12 cellular contexts compared by ENCODE assay signal in the genomic region with DNA sequence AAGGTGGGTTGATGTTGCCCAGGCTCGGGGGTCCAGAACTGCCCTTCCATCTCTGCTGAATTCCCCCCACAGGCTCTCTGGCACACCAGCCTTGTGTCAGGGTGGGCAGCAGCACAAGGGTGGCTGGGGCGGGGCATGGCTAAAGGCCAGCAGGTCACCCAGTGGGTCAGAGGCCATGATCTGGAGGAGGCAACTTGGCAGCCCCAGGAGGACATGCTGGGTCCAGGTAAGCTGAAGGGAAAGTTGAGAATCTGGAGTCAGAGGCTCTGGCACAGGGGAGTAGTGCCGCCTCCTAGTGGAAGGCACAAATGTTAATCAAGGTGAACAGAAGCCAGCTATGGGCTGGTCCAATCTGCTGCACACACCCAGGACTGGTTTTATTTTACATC. TPM values are rescaled to one million over a fixed set of nuclear protein-coding genes. Genes with fewer than 3 reads are reported as not detected.
DNase-seq lines count a peak whose midpoint lies in the region; ATAC-seq, FAIRE-seq and TF ChIP-seq lines count a peak whose summit lies in the region.
"Had no signal": no experiment of that assay in that cellular context is flagged by ENCODE, and none has a peak within 500 bp of the region (broad histone marks: within the 10 kb centered on the region; RNA-seq: fewer than 3 reads in every experiment).

No MANE protein-coding gene starts in this region.

- H3K9me2 ChIP-seq in HCT116 (ENCODE audit: insufficient read depth) = no peaks in the 10 kb centered on the region

- WGBS in GM12878 (ENCODE audit: insufficient coverage, insufficient replicate concordance, low lambda C conversion rate, missing lambda C conversion rate) = 47% methylated on average over 3 of the region's 3 CpGs

- intact Hi-C loops in HCT116 (cut with micrococcal nuclease) (loop anchor here (2.0 kb wide), 2 partner anchors 44 to 70 kb away; partner anchors contain the start of gene NPR2), GM12878 (cut with micrococcal nuclease; ENCODE audit: unreplicated experiment) (no loop called here), mucosa of descending colon (cut with DNase I, micrococcal nuclease) (loop anchor here in 1 of 2 donors (10.0 kb wide), 1 partner anchor 50 kb away; no protein-coding TSS in a partner anchor)

- SMC1A ChIA-PET in GM12878 (lab: Charles Lee; ENCODE audit: uncharacterized antibody, unreplicated experiment) = interaction anchor here (1.0 to 8.9 kb wide), 6 partner anchors 9 to 107 kb away, joined by 3 to 118 read pairs (median 8); partner anchors contain the start of gene SPAG8

- TF ChIP-seq CTCF in D721Med (IDR thresholded peaks at IDR 0.05; ENCODE audit: insufficient read depth, missing control alignments) (peak; percentile 22), HCT116 (IDR thresholded peaks at IDR 0.05 in 2 of 3, conservative IDR thresholded peaks at IDR 0.05 in 1 of 3; ENCODE audit: borderline replicate concordance in 1 of 3, insufficient read depth in 1 of 3, low read depth in 2 of 3, low read length in 2 of 3) (peak; percentile 22 to 54 (median 48); a peak in 5 of 6 replicates), GM12878 (IDR thresholded peaks at IDR 0.05 in 2 of 3, conservative IDR thresholded peaks at IDR 0.05 in 1 of 3; ENCODE audit: control insufficient read depth in 2 of 3, extremely low read depth in 1 of 3, insufficient read depth in 1 of 3, low read depth in 3 of 3, low read length in 3 of 3) (peak; percentile 28 to 35 (median 32); a peak in 5 of 6 replicates), mucosa of descending colon (IDR thresholded peaks at IDR 0.05) (peak; percentile 25)

- no peak for FAIRE-seq in D721Med (lab: Jason Lieb, UNC)
- FAIRE-seq in GM12878 (lab: Jason Lieb, UNC) = no peak
- FAIRE-seq: frontal cortex had no signal

- H3K4me3 ChIP-seq in HCT116 (replicated peaks in 1 of 2; ENCODE audit: low read depth in 1 of 2, low read length in 2 of 2) (no peak overlapping the region), GM12878 (no peak overlapping the region), mucosa of descending colon (no peak overlapping the region)

- H3K9me3 ChIP-seq in HCT116 (ENCODE audit: control insufficient read depth in 1 of 2, insufficient read depth in 1 of 2, low read depth in 1 of 2, low read length in 2 of 2) = no peaks in the 10 kb centered on the region
- no peaks in the 10 kb centered on the region for H3K9me3 ChIP-seq in GM12878 (replicated peaks; ENCODE audit: control insufficient read depth, insufficient read depth, low read length)
- H3K9me3 ChIP-seq in mucosa of descending colon = no peaks in the 10 kb centered on the region

- DNase-seq in D721Med (ENCODE audit: insufficient read length, low spot score) (no peak), HCT116 (ENCODE audit: low read depth, low spot score) (no peak), GM12878 (ENCODE audit: low read depth, low spot score) (no peak), mucosa of descending colon (peak; percentile 62 to 68 (median 66)), germinal center (ENCODE audit: low spot score) (no peak)
- DNase-seq: activated naive CD4-positive, alpha-beta T cell treated with anti-CD3 and anti-CD28 coated beads, Interleukin-2, amount 50 U/mL, for 16 hours had no signal

- BruUV-seq in HCT116 (replicated peaks; lab: Mats Ljungman, UMichigan) (no TSS peak), GM12878 (replicated peaks; lab: Mats Ljungman, UMichigan) (no TSS peak)

- H3K27ac ChIP-seq in HCT116 (ENCODE audit: low read depth, low read length) (no peak overlapping the region), GM12878 (ENCODE audit: control insufficient read depth, insufficient read depth) (peak overlapping the region; percentile 54; the same call in 1 of the 2 replicates)

- POLR2A ChIA-PET in HCT116 (lab: Charles Lee) = interaction anchor here (0.9 kb wide), 1 partner anchor 38 kb away, joined by 3 read pairs; no protein-coding TSS in a partner anchor
- POLR2A ChIA-PET in GM12878 (lab: Charles Lee) = interaction anchor here (0.6 to 6.2 kb wide), 3 partner anchors 10 to 206 kb away, joined by 3 to 80 read pairs (median 3); partner anchors contain the start of gene HINT2

- no peaks in the 10 kb centered on the region for H3K36me3 ChIP-seq in HCT116 (ENCODE audit: control insufficient read depth in 1 of 2, insufficient read depth in 2 of 2, low read length in 2 of 2)
- H3K36me3 ChIP-seq in GM12878 (ENCODE audit: control insufficient read depth in 2 of 2, insufficient read depth in 2 of 2, low read length in 1 of 2) = no peaks in the 10 kb centered on the region
- H3K36me3 ChIP-seq in mucosa of descending colon (ENCODE audit: low read depth) = no peaks in the 10 kb centered on the region

- H4K20me1 ChIP-seq in HCT116 (ENCODE audit: insufficient read depth) (no peaks in the 10 kb centered on the region), GM12878 (ENCODE audit: control insufficient read depth, insufficient read depth) (no peaks in the 10 kb centered on the region)

- H3K79me2 ChIP-seq in HCT116 (ENCODE audit: insufficient read depth, low read length) = no peaks in the 10 kb centered on the region
- no peaks in the 10 kb centered on the region for H3K79me2 ChIP-seq in GM12878 (ENCODE audit: control insufficient read depth, insufficient read depth, low read length)

- ATAC-seq in HCT116 (peak; percentile 87), GM12878 (peak; percentile 35; the same call in 2 of the 3 replicates), mucosa of descending colon (peak; percentile 76), HG02884 (IDR thresholded peaks at IDR 0.05; ENCODE audit: unreplicated experiment) (no peak), GM19035 (IDR thresholded peaks at IDR 0.05; ENCODE audit: unreplicated experiment) (no peak), GM18498 (IDR thresholded peaks at IDR 0.05; ENCODE audit: unreplicated experiment) (no peak)

- no peak for TF ChIP-seq EP300 in GM12878 (IDR thresholded peaks at IDR 0.05; ENCODE audit: borderline replicate concordance in 1 of 2, control insufficient read depth in 1 of 2, low read depth in 2 of 2, low read length in 2 of 2)

- H3K9ac ChIP-seq in HCT116 (ENCODE audit: low read length) = no peak overlapping the region
- H3K9ac ChIP-seq in GM12878 (ENCODE audit: control insufficient read depth, insufficient read depth, low read length) = no peak overlapping the region

- TF ChIP-seq RAD21 in HCT116 (IDR thresholded peaks at IDR 0.05; ENCODE audit: low read depth) (no peak; the same call in 1 of the 2 replicates), GM12878 (IDR thresholded peaks at IDR 0.05; ENCODE audit: insufficient read depth, low read depth, low read length) (no peak)

- in situ Hi-C loops in GM12878 (cut with MboI) = no loop called here

- no peaks in the 10 kb centered on the region for H3K27me3 ChIP-seq in HCT116 (ENCODE audit: insufficient read depth, low read length)
- no peaks in the 10 kb centered on the region for H3K27me3 ChIP-seq in GM12878 (replicated peaks in 1 of 2; ENCODE audit: control insufficient read depth in 2 of 2, insufficient read depth in 2 of 2, low read length in 1 of 2)

- H3K4me2 ChIP-seq in HCT116 (ENCODE audit: low read length) (no peak overlapping the region), GM12878 (ENCODE audit: control insufficient read depth, insufficient read depth) (no peak overlapping the region)

- TF ChIP-seq POLR2A in HCT116 (IDR thresholded peaks at IDR 0.05; ENCODE audit: borderline replicate concordance, extremely low read depth, insufficient read depth, insufficient read length) (no peak), GM12878 (IDR thresholded peaks at IDR 0.05; ENCODE audit: low read depth, low read length) (no peak)

- H3K4me1 ChIP-seq in HCT116 (ENCODE audit: control insufficient read depth in 1 of 2, insufficient read depth in 2 of 2, low read length in 2 of 2) (peaks cover 0 to 11% of the 10 kb centered on the region in 2 experiments; a peak in 1 of 4 replicates), GM12878 (ENCODE audit: control insufficient read depth, insufficient read depth, low read length) (peaks cover 29% of the 10 kb centered on the region), mucosa of descending colon (ENCODE audit: low read depth) (peaks cover 33% of the 10 kb centered on the region)

- H2AFZ ChIP-seq in HCT116 (ENCODE audit: low read depth, low read length, poor library complexity, severe bottlenecking) = no peak overlapping the region
- no peak overlapping the region for H2AFZ ChIP-seq in GM12878 (ENCODE audit: control insufficient read depth, low read depth, low read length)

- RAD21 ChIA-PET in HCT116 (lab: Charles Lee; ENCODE audit: low non-redundant PET in 1 of 2, low total read pairs in 2 of 2, uncharacterized antibody in 2 of 2, unreplicated experiment in 2 of 2) (no interaction called here), GM12878 (lab: Charles Lee; ENCODE audit: unreplicated experiment) (interaction anchor here (1.2 to 5.4 kb wide), 9 partner anchors 9 to 189 kb away, joined by 3 to 41 read pairs (median 5); partner anchors contain the start of genes CREB3 and TLN1)

- CTCF ChIA-PET in HCT116 (lab: Charles Lee) = interaction anchor here (0.5 to 2.4 kb wide), 9 partner anchors 9 to 79 kb away, joined by 3 to 12 read pairs (median 5); no protein-coding TSS in a partner anchor
- CTCF ChIA-PET in GM12878 (lab: Yijun Ruan, JAX) = interaction anchor here (0.6 to 7.8 kb wide), 16 partner anchors 8 to 107 kb away, joined by 3 to 59 read pairs (median 6); partner anchors contain the start of genes HINT2 and SPAG8

RNA-seq across cellular contexts. Expression of gene TMEM8B, which starts 6.2 kb away (rescaled TPM):
- total RNA-seq in HCT116 (2021; ENCODE audit: unreplicated experiment) (7.2 TPM), GM12878 (2014; rRNA removed) (2.0 and 2.3 TPM in 2 replicates), GM12878 (2014; rRNA removed; fragmentation: Illumina TruSeq; extraction: Trizol) (0.58 and 1.0 TPM in 2 replicates), GM12878 (2021) (7.4 and 7.6 TPM in 2 replicates), mucosa of descending colon (10 to 100 TPM; 12.4 to 22.8 (median 18.9) TPM)
- polyA plus RNA-seq in HCT116 (2012) = 7.1 and 7.2 TPM in 2 replicates
- 10.5 and 11.7 TPM in 2 replicates for total RNA-seq in GM12878 (2013; cell fraction: nucleolus; rRNA removed)
- 3.7 TPM for polyA plus RNA-seq in GM12878 (2011; ENCODE audit: low read depth)
- polyA plus RNA-seq in GM12878 (2011; rRNA removed) (2.0 and 3.7 TPM in 2 replicates), GM12878 (2014; fragmentation: Illumina TruSeq; extraction: Trizol) (0.93 and 2.0 TPM in 2 replicates), GM12878 (2014; fragmentation: Nextera tagmentation; extraction: Ambion mirVana) (under 1 TPM; 0.19 to 0.71 TPM), GM12878 (2014; rRNA removed) (4.8 and 5.4 TPM in 2 replicates), GM12878 (2016; fragmentation: Nextera tagmentation; extraction: Ambion mirVana) (1 to 10 TPM; 2.7 to 4.3 TPM)
- 4.1 and 4.5 TPM in 2 replicates for polyA plus RNA-seq in GM12878 (2011; cell fraction: cytosol; rRNA removed)
- polyA plus RNA-seq in GM12878 (2011; cell fraction: nucleus; rRNA removed) = 23.6 and 24.8 TPM in 2 replicates
- polyA plus RNA-seq in GM12878 (2012) = 7.5 and 9.6 TPM in 2 replicates
- polyA minus RNA-seq in GM12878 (2011; rRNA and poly(A)+ RNA removed) = 3.5 and 5.6 TPM in 2 replicates
- 2.5 and 2.6 TPM in 2 replicates for polyA minus RNA-seq in GM12878 (2011; cell fraction: cytosol; rRNA and poly(A)+ RNA removed)
- polyA minus RNA-seq in GM12878 (2011; cell fraction: nucleus; rRNA and poly(A)+ RNA removed) = 3.6 and 7.2 TPM in 2 replicates

RNA-seq across cellular contexts. Expression of gene FAM221B, which starts 6.7 kb away (rescaled TPM):
- total RNA-seq in HCT116 (2021; ENCODE audit: unreplicated experiment) (not detected), GM12878 (2014; rRNA removed) (not detected in 2 replicates), GM12878 (2014; rRNA removed; fragmentation: Illumina TruSeq; extraction: Trizol) (not detected in 2 replicates), GM12878 (2021) (not detected in 2 replicates), mucosa of descending colon (under 1 TPM in 2 of 3 donors, not detected in 1; 0.41 to 0.43 TPM)
- polyA plus RNA-seq in HCT116 (2012) = not detected in 2 replicates
- total RNA-seq in GM12878 (2013; cell fraction: nucleolus; rRNA removed) = 0.42 TPM in 1 of 2 replicates, not detected in the other
- polyA plus RNA-seq in GM12878 (2011; ENCODE audit: low read depth) = not detected
- polyA plus RNA-seq in GM12878 (2011; rRNA removed) (0.07 TPM in 1 of 2 replicates, not detected in the other), GM12878 (2014; fragmentation: Illumina TruSeq; extraction: Trizol) (not detected in 2 replicates), GM12878 (2014; fragmentation: Nextera tagmentation; extraction: Ambion mirVana) (under 1 TPM in 1 of 2 experiments, not detected in 1; 0.02 TPM), GM12878 (2014; rRNA removed) (0.03 TPM in 1 of 2 replicates, not detected in the other), GM12878 (2016; fragmentation: Nextera tagmentation; extraction: Ambion mirVana) (under 1 TPM; 0.04 to 0.12 TPM)
- 0.05 and 0.06 TPM in 2 replicates for polyA plus RNA-seq in GM12878 (2011; cell fraction: cytosol; rRNA removed)
- polyA plus RNA-seq in GM12878 (2011; cell fraction: nucleus; rRNA removed) = 0.44 and 0.51 TPM in 2 replicates
- 0.05 TPM in 1 of 2 replicates, not detected in the other for polyA plus RNA-seq in GM12878 (2012)
- not detected in 2 replicates for polyA minus RNA-seq in GM12878 (2011; rRNA and poly(A)+ RNA removed)
- not detected in 2 replicates for polyA minus RNA-seq in GM12878 (2011; cell fraction: cytosol; rRNA and poly(A)+ RNA removed)
- polyA minus RNA-seq in GM12878 (2011; cell fraction: nucleus; rRNA and poly(A)+ RNA removed) = not detected in 2 replicates
- total RNA-seq: frontal cortex, M059J had no signal

RNA-seq across cellular contexts. Expression of gene HINT2, which starts 20.4 kb away (rescaled TPM):
- 49.0 TPM for total RNA-seq in HCT116 (2021; ENCODE audit: unreplicated experiment)
- 60.9 and 73.0 TPM in 2 replicates for polyA plus RNA-seq in HCT116 (2012)
- total RNA-seq in GM12878 (2013; cell fraction: nucleolus; rRNA removed) = 10.5 and 11.9 TPM in 2 replicates
- total RNA-seq in GM12878 (2014; rRNA removed) = 49.4 and 56.9 TPM in 2 replicates
- 40.7 and 41.0 TPM in 2 replicates for total RNA-seq in GM12878 (2014; rRNA removed; fragmentation: Illumina TruSeq; extraction: Trizol)
- 59.2 and 59.9 TPM in 2 replicates for total RNA-seq in GM12878 (2021)
- polyA plus RNA-seq in GM12878 (2011; ENCODE audit: low read depth) = 51.4 TPM
- 27.6 and 33.3 TPM in 2 replicates for polyA plus RNA-seq in GM12878 (2011; rRNA removed)
- 47.7 and 57.0 TPM in 2 replicates for polyA plus RNA-seq in GM12878 (2011; cell fraction: cytosol; rRNA removed)
- 39.9 and 43.2 TPM in 2 replicates for polyA plus RNA-seq in GM12878 (2011; cell fraction: nucleus; rRNA removed)
- polyA plus RNA-seq in GM12878 (2012) = 43.3 and 44.0 TPM in 2 replicates
- 46.0 and 46.6 TPM in 2 replicates for polyA plus RNA-seq in GM12878 (2014; fragmentation: Illumina TruSeq; extraction: Trizol)
- 10 to 100 TPM; 12.1 to 32.0 TPM for polyA plus RNA-seq in GM12878 (2014; fragmentation: Nextera tagmentation; extraction: Ambion mirVana)
- polyA plus RNA-seq in GM12878 (2014; rRNA removed) = 65.0 and 69.1 TPM in 2 replicates
- polyA plus RNA-seq in GM12878 (2016; fragmentation: Nextera tagmentation; extraction: Ambion mirVana) = 100 to 1,000 TPM; 130 to 144 TPM
- 9.6 and 18.8 TPM in 2 replicates for polyA minus RNA-seq in GM12878 (2011; rRNA and poly(A)+ RNA removed)
- 4.7 and 5.1 TPM in 2 replicates for polyA minus RNA-seq in GM12878 (2011; cell fraction: cytosol; rRNA and poly(A)+ RNA removed)
- polyA minus RNA-seq in GM12878 (2011; cell fraction: nucleus; rRNA and poly(A)+ RNA removed) = 14.9 and 15.4 TPM in 2 replicates
- 10 to 100 TPM; 38.9 to 68.6 (median 54.6) TPM for total RNA-seq in mucosa of descending colon

RNA-seq across cellular contexts. Expression of gene SPAG8, which starts 23.1 kb away (rescaled TPM):
- total RNA-seq in HCT116 (2021; ENCODE audit: unreplicated experiment) = 0.39 TPM
- 0.10 and 0.29 TPM in 2 replicates for polyA plus RNA-seq in HCT116 (2012)
- total RNA-seq in GM12878 (2013; cell fraction: nucleolus; rRNA removed) = 6.6 and 6.7 TPM in 2 replicates
- total RNA-seq in GM12878 (2014; rRNA removed) = 1.1 and 1.3 TPM in 2 replicates
- total RNA-seq in GM12878 (2014; rRNA removed; fragmentation: Illumina TruSeq; extraction: Trizol) = 0.28 and 0.72 TPM in 2 replicates
- 0.72 and 0.98 TPM in 2 replicates for total RNA-seq in GM12878 (2021)
- 1.1 TPM for polyA plus RNA-seq in GM12878 (2011; ENCODE audit: low read depth)
- polyA plus RNA-seq in GM12878 (2011; rRNA removed) = 0.86 and 0.95 TPM in 2 replicates
- 0.25 and 0.42 TPM in 2 replicates for polyA plus RNA-seq in GM12878 (2011; cell fraction: cytosol; rRNA removed)
- polyA plus RNA-seq in GM12878 (2011; cell fraction: nucleus; rRNA removed) = 4.1 and 5.9 TPM in 2 replicates
- 0.73 and 1.2 TPM in 2 replicates for polyA plus RNA-seq in GM12878 (2012)
- 0.47 and 1.4 TPM in 2 replicates for polyA plus RNA-seq in GM12878 (2014; fragmentation: Illumina TruSeq; extraction: Trizol)
- under 1 TPM; 0.40 to 0.55 TPM for polyA plus RNA-seq in GM12878 (2014; fragmentation: Nextera tagmentation; extraction: Ambion mirVana)
- 0.65 and 1.2 TPM in 2 replicates for polyA plus RNA-seq in GM12878 (2014; rRNA removed)
- under 1 TPM; 0.77 to 0.91 TPM for polyA plus RNA-seq in GM12878 (2016; fragmentation: Nextera tagmentation; extraction: Ambion mirVana)
- polyA minus RNA-seq in GM12878 (2011; rRNA and poly(A)+ RNA removed) = 0.66 and 0.67 TPM in 2 replicates
- not detected in 2 replicates for polyA minus RNA-seq in GM12878 (2011; cell fraction: cytosol; rRNA and poly(A)+ RNA removed)
- polyA minus RNA-seq in GM12878 (2011; cell fraction: nucleus; rRNA and poly(A)+ RNA removed) = 1.7 TPM in 2 replicates
- total RNA-seq in mucosa of descending colon = 1 to 10 TPM in 1 of 3 donors, under 1 TPM in 2; 0.84 to 2.5 (median 0.92) TPM

RNA-seq across cellular contexts. Expression of gene OR13J1, which starts 35.0 kb away (rescaled TPM):
- total RNA-seq in HCT116 (2021; ENCODE audit: unreplicated experiment) (not detected), GM12878 (2014; rRNA removed) (not detected in 2 replicates), GM12878 (2014; rRNA removed; fragmentation: Illumina TruSeq; extraction: Trizol) (not detected in 2 replicates), GM12878 (2021) (not detected in 2 replicates), mucosa of descending colon (not detected)
- 0.06 TPM in 1 of 2 replicates, not detected in the other for polyA plus RNA-seq in HCT116 (2012)
- total RNA-seq in GM12878 (2013; cell fraction: nucleolus; rRNA removed) = not detected in 2 replicates
- not detected for polyA plus RNA-seq in GM12878 (2011; ENCODE audit: low read depth)
- polyA plus RNA-seq in GM12878 (2011; rRNA removed) (not detected in 2 replicates), GM12878 (2014; fragmentation: Illumina TruSeq; extraction: Trizol) (not detected in 2 replicates), GM12878 (2014; fragmentation: Nextera tagmentation; extraction: Ambion mirVana) (not detected), GM12878 (2014; rRNA removed) (not detected in 2 replicates), GM12878 (2016; fragmentation: Nextera tagmentation; extraction: Ambion mirVana) (not detected)
- not detected in 2 replicates for polyA plus RNA-seq in GM12878 (2011; cell fraction: cytosol; rRNA removed)
- not detected in 2 replicates for polyA plus RNA-seq in GM12878 (2011; cell fraction: nucleus; rRNA removed)
- not detected in 2 replicates for polyA plus RNA-seq in GM12878 (2012)
- polyA minus RNA-seq in GM12878 (2011; rRNA and poly(A)+ RNA removed) = not detected in 2 replicates
- not detected in 2 replicates for polyA minus RNA-seq in GM12878 (2011; cell fraction: cytosol; rRNA and poly(A)+ RNA removed)
- polyA minus RNA-seq in GM12878 (2011; cell fraction: nucleus; rRNA and poly(A)+ RNA removed) = not detected in 2 replicates
- total RNA-seq: frontal cortex, M059J had no signal
- polyA plus RNA-seq: neural cell had no signal

Comparison
In these comparisons a context has a peak if more than half of its experiments do, and no peak if none do; other contexts are left out.
1. DNase-seq: peak in mucosa of descending colon (3 of 3); none in D721Med (single experiment), HCT116 (single experiment), GM12878 (single experiment) and germinal center (single experiment).
2. ATAC-seq: peak in HCT116 (single experiment), GM12878 (single experiment) and mucosa of descending colon (single experiment); none in HG02884 (single experiment), GM19035 (single experiment) and GM18498 (single experiment).
3. Peak in every context shown above with its lines, with median percentiles within 50 percentile points of each other: CTCF ChIP-seq.